Comparison of ENCODE assay signal across 12 cellular contexts in the genomic region with DNA sequence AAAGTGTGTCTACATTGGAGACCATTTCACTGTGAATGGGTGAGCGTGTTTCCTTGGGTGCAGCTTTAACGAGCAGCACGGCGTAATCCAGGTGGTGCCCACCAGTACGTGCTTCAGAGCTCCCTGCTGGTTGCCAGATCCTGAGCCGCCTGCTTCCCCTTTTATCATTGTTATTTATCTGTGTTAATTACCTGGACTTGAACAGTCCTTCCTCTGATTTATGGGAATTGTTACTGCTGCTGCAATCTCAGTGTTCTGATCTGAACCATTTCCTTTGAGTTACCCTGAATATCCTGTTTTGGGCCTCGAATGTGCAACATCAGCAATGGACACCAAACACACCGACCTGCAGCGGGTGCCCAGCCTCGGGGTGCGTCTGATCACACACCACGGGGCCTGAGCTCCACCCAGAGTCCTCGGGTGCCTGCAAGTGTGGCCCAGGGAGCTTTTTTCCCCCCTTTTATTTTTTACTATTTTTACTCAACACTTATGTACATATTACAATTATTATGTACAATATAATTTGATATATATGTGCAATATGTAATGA.
"Had no signal": no experiment of that assay in that cellular context is flagged by ENCODE, and none has a peak within 500 bp of the region (broad histone marks: within the 10 kb centered on the region; RNA-seq: fewer than 3 reads in every experiment).

No MANE protein-coding gene starts in this region.

- H3K4me3 ChIP-seq: dorsolateral prefrontal cortex, left lung, thyroid gland had no signal

- ATAC-seq: foreskin keratinocyte, left lung had no signal

- H3K36me3 ChIP-seq: left lung, thyroid gland, WERI-Rb-1 had no signal

- H3K4me1 ChIP-seq: foreskin keratinocyte had no signal

- H3K27ac ChIP-seq: dorsolateral prefrontal cortex, foreskin keratinocyte, left lung, thyroid gland, WERI-Rb-1 had no signal

- H3K9me3 ChIP-seq: left lung, thyroid gland had no signal

- H3K27me3 ChIP-seq: dorsolateral prefrontal cortex, foreskin keratinocyte, left lung, thyroid gland had no signal

- DNase-seq: activated CD4-positive, alpha-beta T cell treated with anti-CD3 and anti-CD28 coated beads, Interleukin-2, amount 50 U/mL, for 48 hours; dorsolateral prefrontal cortex; endodermal cell; foreskin keratinocyte; glutamatergic neuron; left lung; retina; stimulated activated CD4-positive, alpha-beta T cell treated with anti-CD3 and anti-CD28 coated beads, Interleukin-2, amount 100 ng/mL, for 24 hours; stimulated activated naive CD4-positive, alpha-beta T cell treated with Interleukin-2 at 50 U/mL for 16 hours; T-helper 2 cell; thyroid gland; WERI-Rb-1 had no signal
